8 cellular contexts compared by ENCODE assay signal in genomic region chr4:1870578-1871443, GRCh38. TPM values are rescaled to one million over a fixed set of nuclear protein-coding genes. Genes with fewer than 3 reads are reported as not detected.
DNase-seq lines count a peak whose midpoint lies in the region; ATAC-seq, FAIRE-seq and TF ChIP-seq lines count a peak whose summit lies in the region.

Gene NSD2 (plus strand): TSS chr4:1871393. CDS start chr4:1900655, 29,262 bp downstream.

- H3K27ac ChIP-seq in right atrium auricular region = peak within 1 kb of the TSS; percentile 98 to 99

- H3K36me3 ChIP-seq in right atrium auricular region = no peaks in the 10 kb centered on the region

- peak; percentile 26 for ATAC-seq in GM18499 (IDR thresholded peaks at IDR 0.05; ENCODE audit: insufficient read depth, unreplicated experiment)
- peak; percentile 42 for ATAC-seq in HG02870 (IDR thresholded peaks at IDR 0.05; ENCODE audit: unreplicated experiment)

- no peak for TF ChIP-seq CTCF in right atrium auricular region (IDR thresholded peaks at IDR 0.05)

- peak within 1 kb of the TSS; percentile 90 to 98 for H3K4me3 ChIP-seq in right atrium auricular region

- H3K27me3 ChIP-seq in right atrium auricular region = no peaks in the 10 kb centered on the region

- no peak for FAIRE-seq in urothelium cell line (lab: Jason Lieb, UNC)

- H3K4me1 ChIP-seq in right atrium auricular region = peaks cover 0 to 15% of the 10 kb centered on the region in 2 donors

- no peaks in the 10 kb centered on the region for H3K9me3 ChIP-seq in right atrium auricular region

- DNase-seq in NCI-H146 (lab: John Stamatoyannopoulos, UW) (peak; percentile 87), T-helper 2 cell (peak; percentile 80 to 97 (median 85)), amygdala (lab: John Stamatoyannopoulos, UW) (peak in 53 of 56 donors; percentile 12 to 95 (median 69)), right atrium auricular region (ENCODE audit: low spot score) (peak; percentile 84), putamen (ENCODE audit: low spot score) (peak; percentile 87), urothelium cell line (ENCODE audit: low spot score) (peak; percentile 94)

RNA-seq across cellular contexts. Expression of gene NSD2, which starts in this region (rescaled TPM):
- 10 to 100 TPM; 23.8 to 36.3 TPM for total RNA-seq in right atrium auricular region

Comparison
In these comparisons a context has a peak if more than half of its experiments do, and no peak if none do; other contexts are left out.
1. Peak in every context shown above with its lines: DNase-seq, ATAC-seq, H3K4me3 ChIP-seq and H3K27ac ChIP-seq.